Comparison of ENCODE assay signal across 17 cellular contexts in genomic region chr13:36837354-36838092, GRCh38. TPM values are rescaled to one million over a fixed set of nuclear protein-coding genes. Genes with fewer than 3 reads are reported as not detected.
DNase-seq lines count a peak whose midpoint lies in the region; ATAC-seq, FAIRE-seq and TF ChIP-seq lines count a peak whose summit lies in the region.
"Had no signal": no experiment of that assay in that cellular context is flagged by ENCODE, and none has a peak within 500 bp of the region (broad histone marks: within the 10 kb centered on the region; RNA-seq: fewer than 3 reads in every experiment).

No MANE protein-coding gene starts in this region.

- peak; percentile 31; the same call in 2 of the 3 replicates for ATAC-seq in DND-41 (ENCODE audit: insufficient read depth, low read depth)
- peak; percentile 63 to 94 (median 90) for ATAC-seq in heart right ventricle
- no peak for ATAC-seq in PC-3
- ATAC-seq: GM12878, K562 had no signal

- H3K4me3 ChIP-seq in DND-41 (ENCODE audit: low read depth in 1 of 2, low read length in 2 of 2), result no peak overlapping the region
- H3K4me3 ChIP-seq in heart right ventricle, result no peak overlapping the region
- no peak overlapping the region for H3K4me3 ChIP-seq in PC-3 (ENCODE audit: low read length)
- H3K4me3 ChIP-seq: BLaER1, GM12878, K562 had no signal

- WGBS in heart right ventricle, 2 donors, result 49 to 63% methylated on average over 4 of the region's 4 CpGs

- H3K9me3 ChIP-seq in DND-41 (ENCODE audit: insufficient read depth, low read length, severe bottlenecking) (no peaks in the 10 kb centered on the region), heart right ventricle (no peaks in the 10 kb centered on the region), PC-3 (ENCODE audit: low read length) (no peaks in the 10 kb centered on the region)
- H3K9me3 ChIP-seq: BLaER1 had no signal

- BruUV-seq in PC-3 (replicated peaks; lab: Mats Ljungman, UMichigan), result no TSS peak

- H3K4me2 ChIP-seq in DND-41 (ENCODE audit: insufficient read depth, low read length) (no peak overlapping the region), PC-3 (ENCODE audit: low read length) (no peak overlapping the region)
- H3K4me2 ChIP-seq: BLaER1 had no signal

- no peak for FAIRE-seq in H54 (lab: Jason Lieb, UNC)
- FAIRE-seq: GM12878, K562 had no signal

- intact Hi-C loops in heart right ventricle (cut with DNase I), result no loop called here
- intact Hi-C loops in PC-3 (cut with micrococcal nuclease), result no loop called here

- H3K4me1 Mint-ChIP-seq in activated CD4-positive, alpha-beta T cell treated with anti-CD3 and anti-CD28 coated beads, Interleukin-2, amount 10 ng/mL, durations not matched to agents 7 days and 5 days, result no peaks in the 10 kb centered on the region
- peaks cover 16% of the 10 kb centered on the region for H3K4me1 Mint-ChIP-seq in progenitor cell of endocrine pancreas (ENCODE audit: low read depth)

- H3K27me3 Mint-ChIP-seq in activated CD4-positive, alpha-beta T cell treated with anti-CD3 and anti-CD28 coated beads, Interleukin-2, amount 10 ng/mL, durations not matched to agents 7 days and 5 days, result no peaks in the 10 kb centered on the region
- H3K27me3 Mint-ChIP-seq in progenitor cell of endocrine pancreas, result no peaks in the 10 kb centered on the region

- CTCF ChIA-PET in activated CD4-positive, alpha-beta T cell treated with anti-CD3 and anti-CD28 coated beads, Interleukin-2, amount 10 ng/mL, durations not matched to agents 7 days and 5 days (lab: Charles Lee), result interaction anchor here (1.2 to 1.6 kb wide), 2 partner anchors 10 to 153 kb away, joined by 3 read pairs; no protein-coding TSS in a partner anchor
- CTCF ChIA-PET in PC-3 (lab: Charles Lee), result no interaction called here

- H3K36me3 ChIP-seq in DND-41 (ENCODE audit: insufficient read depth, low read length) (peaks cover 16% of the 10 kb centered on the region; the same call in 1 of the 2 replicates), heart right ventricle (peaks cover 0 to 8% (median 0%) of the 10 kb centered on the region in 9 donors), PC-3 (ENCODE audit: low read depth, low read length) (no peaks in the 10 kb centered on the region)

- H3K9me3 Mint-ChIP-seq in activated CD4-positive, alpha-beta T cell treated with anti-CD3 and anti-CD28 coated beads, Interleukin-2, amount 10 ng/mL, durations not matched to agents 7 days and 5 days, result no peaks in the 10 kb centered on the region
- H3K9me3 Mint-ChIP-seq in progenitor cell of endocrine pancreas (ENCODE audit: low read depth), result no peaks in the 10 kb centered on the region

- H2AFZ ChIP-seq in DND-41 (ENCODE audit: low read depth, low read length) (no peak overlapping the region), PC-3 (ENCODE audit: low read length) (no peak overlapping the region)

- H3F3A ChIP-seq in PC-3 (ENCODE audit: low read length, unreplicated experiment), result no peaks in the 10 kb centered on the region

- no peak for TF ChIP-seq POLR2A in H54 (IDR thresholded peaks at IDR 0.05; ENCODE audit: low read depth, low read length)

- H3K9ac ChIP-seq in DND-41 (ENCODE audit: low read depth, low read length) (no peak overlapping the region), PC-3 (ENCODE audit: low read length) (no peak overlapping the region)
- H3K9ac ChIP-seq: BLaER1 had no signal

- peaks cover 12% of the 10 kb centered on the region; the same call in 1 of the 2 replicates for H4K20me1 ChIP-seq in DND-41 (ENCODE audit: insufficient read depth, low read length)
- H4K20me1 ChIP-seq in PC-3 (ENCODE audit: low read length), result no peaks in the 10 kb centered on the region
- H4K20me1 ChIP-seq: BLaER1 had no signal

- no peak overlapping the region for H3K27ac ChIP-seq in DND-41 (ENCODE audit: low read length)
- H3K27ac ChIP-seq in heart right ventricle, result peak overlapping the region in 8 of 10 donors; percentile 1 to 69 (median 46)
- no peak overlapping the region for H3K27ac ChIP-seq in PC-3 (ENCODE audit: low read length)
- H3K27ac ChIP-seq: BLaER1 had no signal

- no peak overlapping the region for H3K4me3 Mint-ChIP-seq in activated CD4-positive, alpha-beta T cell treated with anti-CD3 and anti-CD28 coated beads, Interleukin-2, amount 10 ng/mL, durations not matched to agents 7 days and 5 days
- no peak overlapping the region for H3K4me3 Mint-ChIP-seq in progenitor cell of endocrine pancreas (ENCODE audit: low read depth)

- H3K27me3 ChIP-seq in DND-41 (ENCODE audit: insufficient read depth, low read length, poor library complexity) (no peaks in the 10 kb centered on the region), heart right ventricle (no peaks in the 10 kb centered on the region), PC-3 (ENCODE audit: low read length) (no peaks in the 10 kb centered on the region)
- H3K27me3 ChIP-seq: BLaER1 had no signal

- no peaks in the 10 kb centered on the region for H3K4me1 ChIP-seq in DND-41 (ENCODE audit: insufficient read depth, low read length)
- H3K4me1 ChIP-seq in heart right ventricle, result peaks cover 0 to 19% (median 0%) of the 10 kb centered on the region in 9 donors
- H3K4me1 ChIP-seq in PC-3 (ENCODE audit: insufficient read depth, low read length), result no peaks in the 10 kb centered on the region

- no peak for DNase-seq in activated CD4-positive, alpha-beta T cell treated with anti-CD3 and anti-CD28 coated beads, Interleukin-2, amount 10 ng/mL, durations not matched to agents 7 days and 5 days
- DNase-seq in activated CD4-positive, alpha-beta T cell treated with anti-CD3 and anti-CD28 coated beads, Interleukin-2, amount 50 U/mL, for 48 hours, result no peak
- no peak for DNase-seq in DND-41
- peak in 1 of 2 donors; percentile 13 for DNase-seq in heart right ventricle
- DNase-seq in progenitor cell of endocrine pancreas (ENCODE audit: low spot score, unreplicated experiment), result no peak
- no peak for DNase-seq in H54 (ENCODE audit: insufficient read length, low spot score)
- no peak for DNase-seq in PC-3
- no peak for DNase-seq in NCI-H1048 (lab: John Stamatoyannopoulos, UW)
- DNase-seq: GDM1, MV-4-11, NCI-H1417 treated with DMSO at 0.1 percent for 48 hours, NCI-H1930, NCI-H510A treated with DMSO at 0.1 percent for 48 hours, NCI-H82 had no signal

- no peak for TF ChIP-seq CTCF in DND-41 (IDR thresholded peaks at IDR 0.05; ENCODE audit: borderline replicate concordance, extremely low read depth, low read length, poor library complexity, severe bottlenecking)
- no peak for TF ChIP-seq CTCF in heart right ventricle (IDR thresholded peaks at IDR 0.05)
- no peak for TF ChIP-seq CTCF in progenitor cell of endocrine pancreas (IDR thresholded peaks at IDR 0.05; ENCODE audit: unreplicated experiment)
- TF ChIP-seq CTCF in PC-3 (conservative IDR thresholded peaks at IDR 0.05; ENCODE audit: low read depth, low read length), result no peak

- peak overlapping the region; percentile 2 for H3K27ac Mint-ChIP-seq in activated CD4-positive, alpha-beta T cell treated with anti-CD3 and anti-CD28 coated beads, Interleukin-2, amount 10 ng/mL, durations not matched to agents 7 days and 5 days
- H3K27ac Mint-ChIP-seq in progenitor cell of endocrine pancreas, result peak overlapping the region; percentile 62

- H3K36me3 Mint-ChIP-seq in activated CD4-positive, alpha-beta T cell treated with anti-CD3 and anti-CD28 coated beads, Interleukin-2, amount 10 ng/mL, durations not matched to agents 7 days and 5 days (ENCODE audit: low read depth), result peaks cover 3% of the 10 kb centered on the region
- peaks cover 4% of the 10 kb centered on the region for H3K36me3 Mint-ChIP-seq in progenitor cell of endocrine pancreas (ENCODE audit: insufficient read depth)

- POLR2A ChIA-PET in activated CD4-positive, alpha-beta T cell treated with anti-CD3 and anti-CD28 coated beads, Interleukin-2, amount 10 ng/mL, durations not matched to agents 7 days and 5 days (lab: Charles Lee), result interaction anchor here (0.8 kb wide), 1 partner anchor 10 kb away, joined by 3 read pairs; no protein-coding TSS in a partner anchor
- POLR2A ChIA-PET in PC-3 (lab: Charles Lee; ENCODE audit: unreplicated experiment), result no interaction called here

- H3K9me2 ChIP-seq in PC-3 (replicated peaks; ENCODE audit: low read length), result no peaks in the 10 kb centered on the region

- H3K79me2 ChIP-seq in DND-41 (ENCODE audit: insufficient read depth, low read length) (no peaks in the 10 kb centered on the region), PC-3 (ENCODE audit: low read length) (no peaks in the 10 kb centered on the region)

RNA-seq across cellular contexts. Expression of gene RFXAP, which starts 18.5 kb away (rescaled TPM):
- 10 to 100 TPM; 13.8 to 16.7 TPM for total RNA-seq in activated CD4-positive, alpha-beta T cell treated with anti-CD3 and anti-CD28 coated beads, Interleukin-2, amount 10 ng/mL, durations not matched to agents 7 days and 5 days
- 1 to 10 TPM; 2.6 to 6.9 (median 3.9) TPM for total RNA-seq in heart right ventricle
- polyA plus RNA-seq in heart right ventricle, result 1 to 10 TPM; 2.0 to 3.4 TPM
- total RNA-seq in progenitor cell of endocrine pancreas, result 11.7 and 13.3 TPM in 2 replicates
- 1.2 and 2.8 TPM in 2 replicates for total RNA-seq in PC-3 (2014; rRNA removed)

Comparison
In these comparisons a context has a peak if more than half of its experiments do, and no peak if none do; other contexts are left out.
1. H3K27ac ChIP-seq: peak in heart right ventricle (8 of 10); none in DND-41 (single experiment) and PC-3 (single experiment).